Comparison of ENCODE assay signal across 10 cellular contexts in genomic region chr1:229340496-229340895, GRCh38. TPM values are rescaled to one million over a fixed set of nuclear protein-coding genes. Genes with fewer than 3 reads are reported as not detected.
DNase-seq lines count a peak whose midpoint lies in the region; TF ChIP-seq lines count a peak whose summit lies in the region.
"Had no signal": no experiment of that assay in that cellular context is flagged by ENCODE, and none has a peak within 500 bp of the region (broad histone marks: within the 10 kb centered on the region; RNA-seq: fewer than 3 reads in every experiment).

No MANE protein-coding gene starts in this region.

- H3K9me3 Mint-ChIP-seq in T-helper 2 cell treated with Interferon-gamma antibody and Interleukin-4, amounts not matched to agents 5 μg/mL and 100 μg/mL, for 36 hours = peaks cover 8% of the 10 kb centered on the region

- H3K27ac ChIP-seq in tibial artery = no peak overlapping the region
- H3K27ac ChIP-seq: GM23248 had no signal

- no peak for DNase-seq in T-helper 2 cell treated with Interferon-gamma antibody and Interleukin-4, amounts not matched to agents 5 μg/mL and 100 μg/mL, for 36 hours (ENCODE audit: low spot score)
- no peak for DNase-seq in T-helper 2 cell
- peak; percentile 12 for DNase-seq in NCI-H446 treated with DMSO at 0.1 percent for 48 hours (lab: John Stamatoyannopoulos, UW)
- peak; percentile 83 for DNase-seq in cerebellar cortex (ENCODE audit: low spot score)
- DNase-seq in pons (ENCODE audit: low spot score) = peak; percentile 33
- DNase-seq in tibial artery = no peak
- DNase-seq in SK-N-DZ (ENCODE audit: low spot score) = no peak
- DNase-seq in NCI-H2196 (lab: John Stamatoyannopoulos, UW; ENCODE audit: unreplicated experiment) = no peak
- DNase-seq: activated CD8-positive, alpha-beta memory T cell treated with anti-CD3 and anti-CD28 coated beads for 24 hours; GM23248 had no signal

- no peak for TF ChIP-seq CTCF in tibial artery (IDR thresholded peaks at IDR 0.05)

- H3K36me3 ChIP-seq in tibial artery = no peaks in the 10 kb centered on the region

- peak overlapping the region; percentile 96 for H3K4me3 Mint-ChIP-seq in T-helper 2 cell treated with Interferon-gamma antibody and Interleukin-4, amounts not matched to agents 5 μg/mL and 100 μg/mL, for 36 hours

- H3K4me1 Mint-ChIP-seq in T-helper 2 cell treated with Interferon-gamma antibody and Interleukin-4, amounts not matched to agents 5 μg/mL and 100 μg/mL, for 36 hours (ENCODE audit: low read depth) = peaks cover 48% of the 10 kb centered on the region

- peaks cover 9% of the 10 kb centered on the region for H3K27me3 Mint-ChIP-seq in T-helper 2 cell treated with Interferon-gamma antibody and Interleukin-4, amounts not matched to agents 5 μg/mL and 100 μg/mL, for 36 hours (ENCODE audit: low read depth)

- H3K36me3 Mint-ChIP-seq in T-helper 2 cell treated with Interferon-gamma antibody and Interleukin-4, amounts not matched to agents 5 μg/mL and 100 μg/mL, for 36 hours (ENCODE audit: low read depth) = peaks cover 20% of the 10 kb centered on the region

- intact Hi-C loops in tibial artery (cut with DNase I; ENCODE audit: low total_unique reads) = loop anchor here (5.0 to 10.0 kb wide), 2 partner anchors 68 to 94 kb away; partner anchors contain the start of genes ACTA1 and RAB4A

- H3K27me3 ChIP-seq in tibial artery = no peaks in the 10 kb centered on the region

- H3K4me1 ChIP-seq in tibial artery = peaks cover 0 to 25% (median 14%) of the 10 kb centered on the region in 4 donors

- peak overlapping the region; percentile 1 for H3K27ac Mint-ChIP-seq in T-helper 2 cell treated with Interferon-gamma antibody and Interleukin-4, amounts not matched to agents 5 μg/mL and 100 μg/mL, for 36 hours

- H3K4me3 ChIP-seq in tibial artery = no peak overlapping the region

- no peaks in the 10 kb centered on the region for H3K9me3 ChIP-seq in tibial artery

RNA-seq across cellular contexts. Expression of gene CCSAP, which starts 2.4 kb away (rescaled TPM):
- 17.5 and 19.2 TPM in 2 replicates for polyA plus RNA-seq in SK-N-DZ (2014; cell fraction: cytosol; rRNA removed)
- polyA plus RNA-seq in SK-N-DZ (2014; cell fraction: nucleus; rRNA removed) = 12.8 and 14.9 TPM in 2 replicates

Comparison
In these comparisons a context has a peak if more than half of its experiments do, and no peak if none do; other contexts are left out.
1. DNase-seq: peak in NCI-H446 treated with DMSO at 0.1 percent for 48 hours (single experiment), cerebellar cortex (single experiment) and pons (single experiment); none in T-helper 2 cell treated with Interferon-gamma antibody and Interleukin-4, amounts not matched to agents 5 μg/mL and 100 μg/mL, for 36 hours (single experiment), T-helper 2 cell (0 of 5), tibial artery (0 of 2), SK-N-DZ (single experiment) and NCI-H2196 (single experiment).